In genomic region chr7:34011711-34012110, GRCh38 we compare ENCODE assay signal across 1 cellular context.
TF ChIP-seq lines count a peak whose summit lies in the region.

No MANE protein-coding gene starts in this region.

TF ChIP-seq in SK-N-SH, 30 proteins besides CTCF, POLR2A, EP300 and RAD21:
- TF ChIP-seq NFIC (IDR thresholded peaks at IDR 0.05; ENCODE audit: borderline replicate concordance): peak; percentile 6; the same call in 1 of the 2 replicates
- TF ChIP-seq, protein P1, sequence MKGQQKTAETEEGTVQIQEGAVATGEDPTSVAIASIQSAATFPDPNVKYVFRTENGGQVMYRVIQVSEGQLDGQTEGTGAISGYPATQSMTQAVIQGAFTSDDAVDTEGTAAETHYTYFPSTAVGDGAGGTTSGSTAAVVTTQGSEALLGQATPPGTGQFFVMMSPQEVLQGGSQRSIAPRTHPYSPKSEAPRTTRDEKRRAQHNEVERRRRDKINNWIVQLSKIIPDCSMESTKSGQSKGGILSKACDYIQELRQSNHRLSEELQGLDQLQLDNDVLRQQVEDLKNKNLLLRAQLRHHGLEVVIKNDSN (IDR thresholded peaks at IDR 0.05; ENCODE audit: borderline replicate concordance, low read depth): no peak
- no peak for TF ChIP-seq POLR2AphosphoS5 (IDR thresholded peaks at IDR 0.05; ENCODE audit: low read depth, low read length)
- peak; percentile 50; the same call in 1 of the 2 replicates for TF ChIP-seq TEAD4 (IDR thresholded peaks at IDR 0.05; ENCODE audit: borderline replicate concordance, insufficient read depth)
- no peak for TF ChIP-seq MAX (IDR thresholded peaks at IDR 0.05; ENCODE audit: low read depth)
- TF ChIP-seq SIN3A (IDR thresholded peaks at IDR 0.05; ENCODE audit: borderline replicate concordance, low read depth, low read length): no peak
- TF ChIP-seq REST (IDR thresholded peaks at IDR 0.05; ENCODE audit: low read depth, low read length): no peak
- TF ChIP-seq RFX5 (IDR thresholded peaks at IDR 0.05; ENCODE audit: low read length): no peak
- no peak for TF ChIP-seq EZH2phosphoT487 (IDR thresholded peaks at IDR 0.05; ENCODE audit: borderline replicate concordance, low read depth)
- peak; percentile 37; the same call in 1 of the 2 replicates for TF ChIP-seq TCF12 (IDR thresholded peaks at IDR 0.05)
- TF ChIP-seq FOSL2 (IDR thresholded peaks at IDR 0.05; ENCODE audit: borderline replicate concordance, low read depth): 0 out of 2 replicates have a peak, but pooled peaks have one; percentile 9
- peak; percentile 36; the same call in 1 of the 2 replicates for TF ChIP-seq JUND (IDR thresholded peaks at IDR 0.05)
- TF ChIP-seq TAF1 (IDR thresholded peaks at IDR 0.05; ENCODE audit: borderline replicate concordance, low read depth, low read length): no peak
- 0 out of 2 replicates have a peak, but pooled peaks have one; percentile 23 for TF ChIP-seq RXRA (IDR thresholded peaks at IDR 0.05; ENCODE audit: borderline replicate concordance, low read depth)
- TF ChIP-seq RCOR1 (IDR thresholded peaks at IDR 0.05; ENCODE audit: low read length): no peak
